10 cellular contexts compared by ENCODE assay signal in the genomic region with DNA sequence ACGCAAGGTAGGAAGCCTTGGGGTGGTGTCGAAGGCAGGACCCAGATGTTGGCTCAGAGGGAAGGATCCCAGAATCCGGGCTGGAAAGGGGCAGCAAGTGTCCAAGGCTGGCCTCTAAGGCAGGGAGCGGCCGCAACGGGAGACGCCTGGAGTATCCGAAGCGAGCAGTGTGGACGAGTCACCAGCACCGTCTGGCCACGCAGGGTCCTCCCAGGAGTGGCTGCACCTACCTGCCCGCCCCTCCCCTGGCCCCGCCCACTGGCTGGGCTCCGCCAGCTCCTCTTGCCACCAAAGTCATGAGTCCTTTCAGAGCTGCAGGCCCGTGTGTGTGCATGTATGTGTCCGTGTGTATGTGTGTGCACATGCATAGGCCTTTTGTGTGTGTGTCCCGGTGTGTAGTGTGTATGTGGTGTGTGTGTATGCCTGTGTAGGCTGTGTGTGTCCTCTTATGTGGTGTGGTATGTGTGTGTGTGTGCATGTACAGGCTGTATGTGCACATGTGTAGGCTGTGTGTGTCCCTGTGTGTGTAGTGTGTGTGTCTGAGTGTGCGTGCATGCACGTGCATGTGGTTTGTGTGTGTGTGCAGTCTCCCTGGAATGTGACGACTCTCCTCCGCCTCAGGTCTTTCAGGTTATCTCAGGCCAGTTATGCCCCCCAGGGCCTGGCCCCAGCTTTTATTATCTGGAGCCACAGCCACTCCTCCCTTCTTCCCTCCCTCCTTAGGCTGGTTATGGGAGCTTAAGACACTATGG. TPM values are rescaled to one million over a fixed set of nuclear protein-coding genes. Genes with fewer than 3 reads are reported as not detected.
DNase-seq lines count a peak whose midpoint lies in the region; ATAC-seq and TF ChIP-seq lines count a peak whose summit lies in the region.
"Had no signal": no experiment of that assay in that cellular context is flagged by ENCODE, and none has a peak within 500 bp of the region (broad histone marks: within the 10 kb centered on the region; RNA-seq: fewer than 3 reads in every experiment).

Gene PRSS8, minus strand, starts transcription at position 193 of the 752 bp plus-strand sequence. CDS start 229 bp downstream, outside the sequence.

- POLR2A ChIA-PET in CD8-positive, alpha-beta memory T cell (lab: Charles Lee): no interaction called here

- no peaks in the 10 kb centered on the region for H3K36me3 ChIP-seq in CD8-positive, alpha-beta memory T cell (ENCODE audit: insufficient read depth, low read length)

- no peaks in the 10 kb centered on the region for H3K9me3 Mint-ChIP-seq in CD8-positive, alpha-beta memory T cell
- H3K9me3 Mint-ChIP-seq in endothelial cell (ENCODE audit: unreplicated experiment): no peaks in the 10 kb centered on the region
- H3K9me3 Mint-ChIP-seq in nephron: no peaks in the 10 kb centered on the region

- no peaks in the 10 kb centered on the region for H3K27me3 ChIP-seq in CD8-positive, alpha-beta memory T cell (ENCODE audit: insufficient read depth, low read length, poor library complexity, severe bottlenecking)
- H3K27me3 ChIP-seq: heart right ventricle had no signal

- no peak for ATAC-seq in HG02840 (IDR thresholded peaks at IDR 0.05; ENCODE audit: low FRiP score, unreplicated experiment)

- H3K4me3 Mint-ChIP-seq in CD8-positive, alpha-beta memory T cell: no peak within 1 kb of the TSS
- H3K4me3 Mint-ChIP-seq in endothelial cell (ENCODE audit: unreplicated experiment) (peak within 1 kb of the TSS; percentile 54), nephron (peak within 1 kb of the TSS; percentile 61 to 83 (median 81))

- H3K9me3 ChIP-seq in CD8-positive, alpha-beta memory T cell (ENCODE audit: low read length): no peaks in the 10 kb centered on the region
- H3K9me3 ChIP-seq: heart right ventricle, tibial nerve had no signal

- peak within 1 kb of the TSS in 1 of 8 donors; percentile 37 for H3K27ac Mint-ChIP-seq in CD8-positive, alpha-beta memory T cell
- H3K27ac Mint-ChIP-seq in endothelial cell (ENCODE audit: unreplicated experiment): peak within 1 kb of the TSS; percentile 55
- H3K27ac Mint-ChIP-seq in nephron: peak within 1 kb of the TSS; percentile 51 to 61 (median 55)

- peaks cover 0 to 2% (median 0%) of the 10 kb centered on the region in 3 donors for H3K4me1 Mint-ChIP-seq in CD8-positive, alpha-beta memory T cell
- H3K4me1 Mint-ChIP-seq in endothelial cell (ENCODE audit: unreplicated experiment) (peaks cover 12% of the 10 kb centered on the region), nephron (peaks cover 16% of the 10 kb centered on the region)

- no peak within 1 kb of the TSS for H3K4me3 ChIP-seq in CD8-positive, alpha-beta memory T cell (ENCODE audit: low read length)

- peak within 1 kb of the TSS; percentile 61 for H3K27ac ChIP-seq in CD8-positive, alpha-beta memory T cell (ENCODE audit: low read depth, low read length)
- H3K27ac ChIP-seq: heart right ventricle had no signal

- peaks cover 0 to 2% of the 10 kb centered on the region in 2 donors for H3K27me3 Mint-ChIP-seq in CD8-positive, alpha-beta memory T cell
- H3K27me3 Mint-ChIP-seq in endothelial cell (ENCODE audit: unreplicated experiment) (peaks cover 17% of the 10 kb centered on the region), nephron (ENCODE audit: low read depth) (no peaks in the 10 kb centered on the region)

- H3K36me3 Mint-ChIP-seq in CD8-positive, alpha-beta memory T cell: peaks cover 0 to 28% (median 0%) of the 10 kb centered on the region in 3 donors
- H3K36me3 Mint-ChIP-seq in endothelial cell (ENCODE audit: low read depth, unreplicated experiment): peaks cover 16% of the 10 kb centered on the region
- peaks cover 16% of the 10 kb centered on the region for H3K36me3 Mint-ChIP-seq in nephron (ENCODE audit: low read depth)

- no peaks in the 10 kb centered on the region for H3K4me1 ChIP-seq in CD8-positive, alpha-beta memory T cell (ENCODE audit: insufficient read depth, low read length)

- TF ChIP-seq CTCF in endothelial cell (IDR thresholded peaks at IDR 0.05; ENCODE audit: unreplicated experiment) (no peak), nephron (IDR thresholded peaks at IDR 0.05; ENCODE audit: unreplicated experiment in 3 of 3) (no peak)

- CTCF ChIA-PET in CD8-positive, alpha-beta memory T cell (lab: Charles Lee): no interaction called here

- DNase-seq in CD8-positive, alpha-beta memory T cell: no peak
- DNase-seq in M059J (ENCODE audit: low read depth) (peak; percentile 32), endothelial cell (ENCODE audit: low spot score) (no peak), CD1c-positive myeloid dendritic cell (ENCODE audit: extremely low spot score) (no peak), germinal center (ENCODE audit: low spot score) (no peak)
- DNase-seq in stimulated activated CD4-positive, alpha-beta T cell treated with anti-CD3 and anti-CD28 coated beads, Interleukin-4, amount 100 ng/mL, for 4 hours: no peak
- DNase-seq: heart right ventricle had no signal

RNA-seq across cellular contexts. Expression of gene PRSS8, which starts in this region (rescaled TPM):
- total RNA-seq in CD8-positive, alpha-beta memory T cell: not detected
- not detected for polyA plus RNA-seq in CD8-positive, alpha-beta memory T cell
- 0.20 TPM in 1 of 2 replicates, not detected in the other for total RNA-seq in M059J (2014; rRNA removed; shearing (Covaris generic))
- 3.8 TPM for total RNA-seq in endothelial cell (ENCODE audit: unreplicated experiment)

Comparison
In these comparisons a context has a peak if more than half of its experiments do, and no peak if none do; other contexts are left out.
1. Peak in DNase-seq in M059J; RNA of the gene not detected or under 1 TPM.
2. H3K4me3 Mint-ChIP-seq: peak in endothelial cell (single experiment) and nephron (3 of 3); none in CD8-positive, alpha-beta memory T cell (0 of 7).